In genomic region chr2:29528371-29528770, GRCh38 we compare ENCODE assay signal across 23 cellular contexts.
"Had no signal": no experiment of that assay in that cellular context is flagged by ENCODE, and none has a peak within 500 bp of the region (broad histone marks: within the 10 kb centered on the region; RNA-seq: fewer than 3 reads in every experiment).

No MANE protein-coding gene starts in this region.

- ATAC-seq: T-helper 17 cell had no signal

- H3K27me3 Mint-ChIP-seq: activated B cell treated with CpG ODN at 0.5 μM for 24 hours had no signal

- H3K4me1 ChIP-seq: psoas muscle, uterus had no signal

- H3K9me3 ChIP-seq: body of pancreas, gastrocnemius medialis, heart left ventricle, mucosa of descending colon, neutrophil, pancreas, psoas muscle, right atrium auricular region, transverse colon, uterus had no signal

- H3K4me3 Mint-ChIP-seq: activated B cell treated with CpG ODN at 0.5 μM for 24 hours; activated CD4-positive, alpha-beta memory T cell treated with anti-CD3 and anti-CD28 coated beads for 36 hours; activated naive CD4-positive, alpha-beta T cell treated with anti-CD3 and anti-CD28 coated beads, Interleukin-2, amount 10 ng/mL, durations not matched to agents 7 days and 5 days; memory B cell; natural killer cell treated with Interleukin-12 subunit alpha and Interleukin-12 subunit beta and Interleukin-15 and Interleukin-18, amount 100 ng/mL, for 72 hours; T-helper 17 cell had no signal

- H3K4me3 ChIP-seq: body of pancreas, gastrocnemius medialis, heart left ventricle, mucosa of descending colon, pancreas, psoas muscle, right atrium auricular region, transverse colon, uterus had no signal

- H3K36me3 ChIP-seq: gastrocnemius medialis, heart left ventricle, neutrophil, pancreas, right atrium auricular region, transverse colon, uterus had no signal

- H3K27ac ChIP-seq: body of pancreas, heart left ventricle, neutrophil, pancreas, psoas muscle, right atrium auricular region, uterus had no signal

- H3K4me1 Mint-ChIP-seq: activated B cell treated with CpG ODN at 0.5 μM for 24 hours, memory B cell had no signal

- H3K27me3 ChIP-seq: body of pancreas, pancreas, right atrium auricular region, uterus had no signal

- H3K27ac Mint-ChIP-seq: activated B cell treated with CpG ODN at 0.5 μM for 24 hours; activated CD4-positive, alpha-beta memory T cell treated with anti-CD3 and anti-CD28 coated beads for 36 hours; memory B cell; natural killer cell treated with Interleukin-12 subunit alpha and Interleukin-12 subunit beta and Interleukin-15 and Interleukin-18, amount 100 ng/mL, for 72 hours; stimulated activated naive B cell treated with anti-CD40 and anti-IgM and Interleukin-4, amounts not matched to agents 10 μg/mL and 1 μg/mL and 100 μg/mL, for 72 hours; T-helper 17 cell had no signal

- H3K9me3 Mint-ChIP-seq: activated B cell treated with CpG ODN at 0.5 μM for 24 hours; activated CD4-positive, alpha-beta memory T cell treated with anti-CD3 and anti-CD28 coated beads for 36 hours; activated naive CD4-positive, alpha-beta T cell treated with anti-CD3 and anti-CD28 coated beads, Interleukin-2, amount 10 ng/mL, durations not matched to agents 7 days and 5 days; natural killer cell treated with Interleukin-12 subunit alpha and Interleukin-12 subunit beta and Interleukin-15 and Interleukin-18, amount 100 ng/mL, for 72 hours had no signal

- H3K36me3 Mint-ChIP-seq: activated CD4-positive, alpha-beta memory T cell treated with anti-CD3 and anti-CD28 coated beads for 36 hours; activated naive CD4-positive, alpha-beta T cell treated with anti-CD3 and anti-CD28 coated beads, Interleukin-2, amount 10 ng/mL, durations not matched to agents 7 days and 5 days; memory B cell; natural killer cell treated with Interleukin-12 subunit alpha and Interleukin-12 subunit beta and Interleukin-15 and Interleukin-18, amount 100 ng/mL, for 72 hours; stimulated activated naive B cell treated with anti-CD40 and anti-IgM and Interleukin-4, amounts not matched to agents 10 μg/mL and 1 μg/mL and 100 μg/mL, for 72 hours had no signal

- DNase-seq: activated B cell treated with CpG ODN at 0.5 μM for 24 hours; activated CD4-positive, alpha-beta T cell treated with anti-CD3 and anti-CD28 coated beads for 4 hours; activated effector memory CD4-positive, alpha-beta T cell treated with Interleukin-2 at 50 U/mL for 16 hours; activated naive CD4-positive, alpha-beta T cell treated with anti-CD3 and anti-CD28 coated beads, Interleukin-2, amount 10 ng/mL, durations not matched to agents 7 days and 5 days; dermis blood vessel endothelial cell; effector CD8-positive, alpha-beta T cell; erythroblast; stimulated activated naive B cell treated with anti-CD40 and anti-IgM and Interleukin-4, amounts not matched to agents 10 μg/mL and 1 μg/mL and 100 μg/mL, for 72 hours; SW 1271; T-helper 17 cell; uterus had no signal
